ENCODE assay signal across 12 cellular contexts in genomic region chr3:66047321-66048050, GRCh38. TPM values are rescaled to one million over a fixed set of nuclear protein-coding genes. Genes with fewer than 3 reads are reported as not detected.
DNase-seq lines count a peak whose midpoint lies in the region; ATAC-seq and TF ChIP-seq lines count a peak whose summit lies in the region.
"Had no signal": no experiment of that assay in that cellular context is flagged by ENCODE, and none has a peak within 500 bp of the region (broad histone marks: within the 10 kb centered on the region; RNA-seq: fewer than 3 reads in every experiment).

No MANE protein-coding gene starts in this region.

- H3K4me2 ChIP-seq in smooth muscle cell, result peak overlapping the region; percentile 58

- H3K4me1 ChIP-seq in adipocyte (ENCODE audit: control insufficient read depth, insufficient read depth, low read length), result peaks cover 29% of the 10 kb centered on the region
- H3K4me1 ChIP-seq in smooth muscle cell (ENCODE audit: low read depth), result no peaks in the 10 kb centered on the region
- H3K4me1 ChIP-seq in SJCRH30, result no peaks in the 10 kb centered on the region

- no peaks in the 10 kb centered on the region for H3F3A ChIP-seq in smooth muscle cell (ENCODE audit: low read depth)

- no peaks in the 10 kb centered on the region for H3K36me3 ChIP-seq in adipocyte (ENCODE audit: control insufficient read depth, insufficient read depth, low read length, severe bottlenecking)
- no peaks in the 10 kb centered on the region for H3K36me3 ChIP-seq in smooth muscle cell (ENCODE audit: low read depth)
- no peaks in the 10 kb centered on the region for H3K36me3 ChIP-seq in SJCRH30

- H3K4me3 ChIP-seq in adipocyte (ENCODE audit: low read length), result peak overlapping the region; percentile 65
- H3K4me3 ChIP-seq in smooth muscle cell, result no peak overlapping the region
- no peak overlapping the region for H3K4me3 ChIP-seq in SJCRH30
- H3K4me3 ChIP-seq: K562 had no signal

- DNase-seq in GM04504 (ENCODE audit: low read depth) (peak; percentile 86), adipocyte (ENCODE audit: low read depth) (peak; percentile 83), left cardiac atrium (peak; percentile 56), smooth muscle cell (lab: John Stamatoyannopoulos, UW; ENCODE audit: unreplicated experiment) (no peak), SJCRH30 (no peak), iPS-NIHi11 (ENCODE audit: low spot score) (no peak), inferior parietal cortex (ENCODE audit: extremely low spot score) (no peak)
- DNase-seq: activated CD4-positive, alpha-beta T cell treated with anti-CD3 and anti-CD28 coated beads, Interleukin-2, amount 10 ng/mL, durations not matched to agents 7 days and 5 days; activated naive CD4-positive, alpha-beta T cell treated with Interleukin-2 at 50 U/mL for 16 hours; DMS153 had no signal

- no peak for TF ChIP-seq CTCF in smooth muscle cell (IDR thresholded peaks at IDR 0.05; ENCODE audit: borderline replicate concordance, insufficient read depth, poor library complexity, severe bottlenecking)

- intact Hi-C loops in left cardiac atrium (cut with DNase I), result loop anchor here in 1 of 2 donors (10.0 kb wide), 1 partner anchor 67 kb away; no protein-coding TSS in a partner anchor

- peak overlapping the region; percentile 47 for H3K27ac ChIP-seq in smooth muscle cell (ENCODE audit: low read depth)
- no peak overlapping the region for H3K27ac ChIP-seq in SJCRH30

- H3K9me3 ChIP-seq in adipocyte (ENCODE audit: control insufficient read depth, low read length) (no peaks in the 10 kb centered on the region), smooth muscle cell (replicated peaks; ENCODE audit: low read depth) (no peaks in the 10 kb centered on the region), SJCRH30 (replicated peaks) (no peaks in the 10 kb centered on the region)

- H3K27me3 ChIP-seq in adipocyte (replicated peaks; ENCODE audit: control insufficient read depth, insufficient read depth, low read length), result no peaks in the 10 kb centered on the region
- no peaks in the 10 kb centered on the region for H3K27me3 ChIP-seq in smooth muscle cell (ENCODE audit: low read depth)
- no peaks in the 10 kb centered on the region for H3K27me3 ChIP-seq in SJCRH30

- H3K79me2 ChIP-seq in smooth muscle cell (ENCODE audit: low read depth), result no peaks in the 10 kb centered on the region

- no peak overlapping the region for H2AFZ ChIP-seq in smooth muscle cell (ENCODE audit: low read depth)

- H3K9ac ChIP-seq in adipocyte (ENCODE audit: low read length) (peak overlapping the region; percentile 73), smooth muscle cell (ENCODE audit: low read depth) (no peak overlapping the region)

- 23% methylated on average over 6 of the region's 6 CpGs for WGBS in smooth muscle cell (ENCODE audit: low lambda C conversion rate)

- ATAC-seq in left cardiac atrium (peak; percentile 93 to 95), GM21515 (IDR thresholded peaks at IDR 0.05; ENCODE audit: unreplicated experiment) (no peak)
- ATAC-seq: K562 had no signal

- H4K20me1 ChIP-seq in smooth muscle cell (ENCODE audit: low read depth), result no peaks in the 10 kb centered on the region

RNA-seq across cellular contexts. Expression of gene MAGI1, which starts 8.8 kb away (rescaled TPM):
- total RNA-seq in left cardiac atrium (10 to 100 TPM; 27.7 to 30.0 TPM), smooth muscle cell (18.3 and 23.3 TPM in 2 replicates)
- polyA plus RNA-seq in smooth muscle cell, result 9.9 and 11.4 TPM in 2 replicates
- total RNA-seq in SJCRH30 (2014; rRNA removed; shearing (Covaris generic)), result 14.5 and 16.9 TPM in 2 replicates

Comparison
In these comparisons a context has a peak if more than half of its experiments do, and no peak if none do; other contexts are left out.
1. DNase-seq: peak in GM04504 (single experiment), adipocyte (single experiment) and left cardiac atrium (single experiment); none in smooth muscle cell (single experiment), SJCRH30 (0 of 2), iPS-NIHi11 (single experiment) and inferior parietal cortex (single experiment).